ENCODE assay signal across 18 cellular contexts in genomic region chr9:95037789-95038521, GRCh38.
DNase-seq lines count a peak whose midpoint lies in the region; ATAC-seq and TF ChIP-seq lines count a peak whose summit lies in the region.
"Had no signal": no experiment of that assay in that cellular context is flagged by ENCODE, and none has a peak within 500 bp of the region (broad histone marks: within the 10 kb centered on the region; RNA-seq: fewer than 3 reads in every experiment).

No MANE protein-coding gene starts in this region.

- TF ChIP-seq CTCF in Panc1 (IDR thresholded peaks at IDR 0.05) (no peak), epithelial cell of esophagus (IDR thresholded peaks at IDR 0.05; ENCODE audit: insufficient read depth, low read depth, low read length, missing control alignments) (no peak), nephron (IDR thresholded peaks at IDR 0.05; ENCODE audit: unreplicated experiment in 3 of 3) (no peak), suprapubic skin (IDR thresholded peaks at IDR 0.05) (no peak)

- no peak for TF ChIP-seq POLR2A in suprapubic skin (IDR thresholded peaks at IDR 0.05)

- in situ Hi-C loops in Panc1 (cut with HindIII; ENCODE audit: low pct_unique_long_range_greater_than_20kb, low sequenced_read_pairs), result no loop called here

- H3K27me3 ChIP-seq in Panc1 (ENCODE audit: control insufficient read depth, insufficient read depth, low read length) (no peaks in the 10 kb centered on the region), suprapubic skin (no peaks in the 10 kb centered on the region)

- DNase-seq in Panc1 (ENCODE audit: low read depth, low spot score) (no peak), epithelial cell of esophagus (ENCODE audit: low read depth) (peak; percentile 82), suprapubic skin (ENCODE audit: low spot score in 2 of 2) (no peak), NCI-H1436 (lab: John Stamatoyannopoulos, UW) (no peak), UCSD-AML1 (lab: John Stamatoyannopoulos, UW; ENCODE audit: unreplicated experiment) (no peak), sciatic nerve (ENCODE audit: low spot score) (no peak)
- no peak for DNase-seq in activated CD4-positive, alpha-beta T cell treated with anti-CD3 and anti-CD28 coated beads, Interleukin-2, amount 50 U/mL, for 1 hour
- DNase-seq: activated CD4-positive, CD25-positive, alpha-beta regulatory T cell; activated CD8-positive, alpha-beta memory T cell treated with anti-CD3 and anti-CD28 coated beads, Interleukin-2, amount 50 U/mL, for 48 hours; C1 segment of cervical spinal cord; DND-41; hypothalamus; MV-4-11; SW 1271 had no signal

- H3K27me3 Mint-ChIP-seq in nephron (ENCODE audit: low read depth), result no peaks in the 10 kb centered on the region
- H3K27me3 Mint-ChIP-seq: central memory CD8-positive, alpha-beta T cell had no signal

- peak overlapping the region; percentile 9 to 57 (median 26) for H3K27ac Mint-ChIP-seq in nephron
- H3K27ac Mint-ChIP-seq: activated naive CD4-positive, alpha-beta T cell treated with anti-CD3 and anti-CD28 coated beads, Interleukin-2, amount 50 U/mL, for 72 hours had no signal

- H3K4me1 Mint-ChIP-seq in nephron, result peaks cover 40% of the 10 kb centered on the region
- H3K4me1 Mint-ChIP-seq: central memory CD8-positive, alpha-beta T cell had no signal

- TF ChIP-seq EP300 in suprapubic skin (IDR thresholded peaks at IDR 0.05), result no peak

- POLR2A ChIA-PET in Panc1 (lab: Charles Lee), result interaction anchor here (0.7 kb wide), 1 partner anchor 220 kb away, joined by 3 read pairs; no protein-coding TSS in a partner anchor

- ATAC-seq in Panc1 (no peak), sciatic nerve (no peak)
- ATAC-seq: activated naive CD4-positive, alpha-beta T cell treated with anti-CD3 and anti-CD28 coated beads, Interleukin-2, amount 50 U/mL, for 72 hours had no signal

- no TSS peak for BruUV-seq in Panc1 (replicated peaks; lab: Mats Ljungman, UMichigan)

- peaks cover 42% of the 10 kb centered on the region for H3K4me1 ChIP-seq in Panc1 (ENCODE audit: control insufficient read depth, insufficient read depth, low read length)
- H3K4me1 ChIP-seq in suprapubic skin, result peaks cover 72% of the 10 kb centered on the region

- H3K36me3 Mint-ChIP-seq in nephron (ENCODE audit: low read depth), result peaks cover 17% of the 10 kb centered on the region
- H3K36me3 Mint-ChIP-seq: activated naive CD4-positive, alpha-beta T cell treated with anti-CD3 and anti-CD28 coated beads, Interleukin-2, amount 50 U/mL, for 72 hours had no signal

- intact Hi-C loops in Panc1 (cut with micrococcal nuclease; ENCODE audit: unreplicated experiment), result no loop called here
- intact Hi-C loops in sciatic nerve (cut with DNase I), result no loop called here

- H3K9me3 Mint-ChIP-seq in nephron, result no peaks in the 10 kb centered on the region
- H3K9me3 Mint-ChIP-seq: activated naive CD4-positive, alpha-beta T cell treated with anti-CD3 and anti-CD28 coated beads, Interleukin-2, amount 50 U/mL, for 72 hours; central memory CD8-positive, alpha-beta T cell had no signal

- H3K27ac ChIP-seq in Panc1 (ENCODE audit: low read length), result 0 out of 2 replicates have a peak overlapping the region, but pooled peaks have one; percentile 17
- H3K27ac ChIP-seq in suprapubic skin, result peak overlapping the region; percentile 83

- CTCF ChIA-PET in Panc1 (lab: Charles Lee), result no interaction called here

- H3K9me3 ChIP-seq in Panc1 (ENCODE audit: control insufficient read depth, insufficient read depth, low read depth, low read length) (no peaks in the 10 kb centered on the region), suprapubic skin (no peaks in the 10 kb centered on the region)

- H3K36me3 ChIP-seq in Panc1 (ENCODE audit: control insufficient read depth, insufficient read depth, low read length) (peaks cover 7% of the 10 kb centered on the region), suprapubic skin (peaks cover 8% of the 10 kb centered on the region)

- H3K4me3 ChIP-seq in Panc1 (ENCODE audit: low read depth in 2 of 2, low read length in 2 of 2), result no peak overlapping the region
- H3K4me3 ChIP-seq in epithelial cell of esophagus (ENCODE audit: low read length), result no peak overlapping the region
- no peak overlapping the region for H3K4me3 ChIP-seq in suprapubic skin
- H3K4me3 ChIP-seq: lung had no signal

- 60% methylated on average over 7 of the region's 7 CpGs for WGBS in suprapubic skin

- no peak overlapping the region for H3K4me3 Mint-ChIP-seq in nephron
- H3K4me3 Mint-ChIP-seq: central memory CD8-positive, alpha-beta T cell had no signal
